8 cellular contexts compared by ENCODE assay signal in the genomic region with DNA sequence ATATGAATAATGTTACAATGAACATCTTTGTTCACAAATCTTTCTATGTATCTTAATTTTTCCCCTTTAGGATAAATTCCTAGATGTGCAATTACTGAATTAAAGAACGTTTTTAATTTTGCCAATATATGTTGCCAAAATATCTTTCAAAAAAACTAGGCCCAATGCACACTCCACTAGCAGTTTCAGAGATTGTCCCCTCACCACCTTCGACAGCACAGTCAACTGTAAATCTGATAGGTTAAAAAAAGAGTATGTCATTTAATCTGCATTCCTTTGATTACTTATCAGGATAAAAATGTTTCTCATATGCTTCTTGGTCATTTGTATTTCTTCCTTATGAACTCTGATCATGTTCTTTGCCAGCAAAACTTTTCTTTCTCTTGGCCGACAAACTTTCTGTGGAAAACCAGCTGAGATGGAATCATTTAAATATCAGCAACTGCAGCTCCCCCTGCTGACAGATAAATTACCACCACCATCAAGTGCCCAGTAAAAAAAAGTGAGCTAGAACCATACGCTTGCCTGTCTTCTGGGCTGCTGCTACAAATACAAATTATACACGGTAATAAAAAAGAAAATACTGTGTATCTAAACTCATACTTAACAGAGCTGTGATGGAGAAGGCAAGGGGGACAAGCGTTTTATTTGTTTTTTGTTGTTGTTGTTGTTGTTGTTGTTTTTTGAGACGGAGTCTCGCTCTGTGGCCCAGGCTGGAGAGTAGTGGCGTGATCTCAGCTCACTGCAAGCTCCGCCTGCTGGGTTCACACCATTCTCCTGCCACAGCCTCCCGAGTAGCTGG. TPM values are rescaled to one million over a fixed set of nuclear protein-coding genes. Genes with fewer than 3 reads are reported as not detected.
DNase-seq lines count a peak whose midpoint lies in the region; ATAC-seq and TF ChIP-seq lines count a peak whose summit lies in the region.

No MANE protein-coding gene starts in this region.

- ATAC-seq in HG03196 (IDR thresholded peaks at IDR 0.05; ENCODE audit: unreplicated experiment), result no peak
- ATAC-seq in GM21390 (IDR thresholded peaks at IDR 0.05; ENCODE audit: unreplicated experiment), result no peak

- H3K36me3 ChIP-seq in smooth muscle cell (ENCODE audit: low read depth), result peaks cover 5% of the 10 kb centered on the region

- 62% methylated on average over 11 of the region's 11 CpGs for WGBS in smooth muscle cell (ENCODE audit: low lambda C conversion rate)

- no peak overlapping the region for H3K4me2 ChIP-seq in smooth muscle cell

- H3K27ac ChIP-seq in smooth muscle cell (ENCODE audit: low read depth), result no peak overlapping the region

- peaks cover 99% of the 10 kb centered on the region for H4K20me1 ChIP-seq in smooth muscle cell (ENCODE audit: low read depth)

- TF ChIP-seq CTCF in astrocyte of the spinal cord (IDR thresholded peaks at IDR 0.05; ENCODE audit: low read depth, low read length) (peak; percentile 72), smooth muscle cell (IDR thresholded peaks at IDR 0.05; ENCODE audit: borderline replicate concordance, insufficient read depth, poor library complexity, severe bottlenecking) (peak; percentile 78)

- peaks cover 9% of the 10 kb centered on the region for H3F3A ChIP-seq in smooth muscle cell (ENCODE audit: low read depth)

- no peaks in the 10 kb centered on the region for H3K4me1 ChIP-seq in smooth muscle cell (ENCODE audit: low read depth)

- H2AFZ ChIP-seq in smooth muscle cell (ENCODE audit: low read depth), result no peak overlapping the region

- in situ Hi-C loops in astrocyte of the spinal cord (cut with HindIII; ENCODE audit: low sequenced_read_pairs), result no loop called here

- H3K9me3 ChIP-seq in smooth muscle cell (replicated peaks; ENCODE audit: low read depth), result no peaks in the 10 kb centered on the region

- DNase-seq in GF-D8 (lab: John Stamatoyannopoulos, UW) (peak; percentile 28), NAMALWA (ENCODE audit: low spot score) (peak; percentile 75), SKM-1 (lab: John Stamatoyannopoulos, UW; ENCODE audit: unreplicated experiment) (peak; percentile 25), astrocyte of the spinal cord (ENCODE audit: low read depth, low spot score) (peak; percentile 76), hippocampal formation (lab: John Stamatoyannopoulos, UW) (peak; percentile 11 to 83), smooth muscle cell (lab: John Stamatoyannopoulos, UW; ENCODE audit: unreplicated experiment) (no peak)

- peaks cover 50% of the 10 kb centered on the region for H3K79me2 ChIP-seq in smooth muscle cell (ENCODE audit: low read depth)

- no peaks in the 10 kb centered on the region for H3K27me3 ChIP-seq in smooth muscle cell (ENCODE audit: low read depth)

- H3K4me3 ChIP-seq in astrocyte of the spinal cord (ENCODE audit: low read depth, low read length), result no peak overlapping the region
- H3K4me3 ChIP-seq in smooth muscle cell, result no peak overlapping the region

- H3K9ac ChIP-seq in smooth muscle cell (ENCODE audit: low read depth), result no peak overlapping the region

RNA-seq across cellular contexts. Expression of a gene that starts 19.6 kb away (rescaled TPM):
- total RNA-seq in smooth muscle cell, result 59.9 and 69.7 TPM in 2 replicates
- polyA plus RNA-seq in smooth muscle cell, result 16.9 and 23.2 TPM in 2 replicates
